15 cellular contexts compared by ENCODE assay signal in the genomic region with DNA sequence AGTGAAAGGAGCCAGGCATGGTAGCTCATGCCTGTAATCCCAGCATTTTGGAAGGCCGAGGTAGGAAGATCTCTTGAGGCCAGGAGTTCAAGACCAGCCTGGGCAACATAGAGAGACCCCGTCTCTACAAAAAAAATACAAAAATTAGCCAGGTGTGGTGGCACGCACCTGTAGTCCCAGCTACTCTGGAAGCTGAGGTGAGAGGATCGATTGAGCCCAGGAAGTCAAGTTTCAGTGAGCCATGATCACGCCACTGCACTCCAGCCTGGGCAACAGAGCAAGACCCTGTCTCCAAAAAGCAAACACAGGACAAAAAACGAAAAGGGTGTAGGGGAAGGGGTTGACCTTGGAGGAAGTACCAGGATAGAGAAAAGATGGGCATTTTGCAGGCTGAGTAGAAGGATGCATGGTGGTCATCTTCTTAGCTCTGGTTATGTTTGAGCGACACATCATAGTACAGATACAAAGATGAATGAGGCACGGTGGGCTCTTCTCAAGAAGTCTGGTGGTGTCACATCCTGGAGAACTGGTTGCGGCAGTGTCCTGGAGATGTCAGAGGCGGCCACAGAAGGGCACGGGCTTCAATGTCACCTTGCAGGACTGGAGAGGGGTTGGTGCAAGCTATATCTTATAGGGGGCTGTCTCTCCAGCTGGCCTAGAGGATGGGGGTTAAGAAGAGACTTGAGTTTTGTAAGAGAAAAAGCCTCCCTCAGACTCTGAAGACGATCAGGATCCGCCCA.
"Had no signal": no experiment of that assay in that cellular context is flagged by ENCODE, and none has a peak within 500 bp of the region (broad histone marks: within the 10 kb centered on the region; RNA-seq: fewer than 3 reads in every experiment).

No MANE protein-coding gene starts in this region.

- H3K9me3 Mint-ChIP-seq: stimulated activated naive CD8-positive, alpha-beta T cell treated with anti-CD3 and anti-CD28 coated beads, Interleukin-15, amount 100 ng/mL, for 72 hours had no signal

- H3K4me1 Mint-ChIP-seq: nephron had no signal

- H3K27me3 Mint-ChIP-seq: progenitor cell of endocrine pancreas; stimulated activated naive CD8-positive, alpha-beta T cell treated with anti-CD3 and anti-CD28 coated beads, Interleukin-15, amount 100 ng/mL, for 72 hours had no signal

- H3K4me2 ChIP-seq: smooth muscle cell had no signal

- ATAC-seq: activated CD4-positive, CD25-positive, alpha-beta regulatory T cell treated with anti-CD3 and anti-CD28 coated beads, Interleukin-2, amount 50 U/mL, for 24 hours; left lobe of liver had no signal

- DNase-seq: activated CD4-positive, alpha-beta T cell treated with anti-CD3 and anti-CD28 coated beads, Interleukin-2, amount 50 U/mL, for 4 hours; activated naive CD4-positive, alpha-beta T cell treated with Interleukin-2 at 50 U/mL for 16 hours; activated T-cell treated with anti-CD3 and anti-CD28 coated beads for 4 hours; brain microvascular endothelial cell; T-helper 9 cell; testis had no signal

- H3K4me3 ChIP-seq: mucosa of descending colon, right atrium auricular region, smooth muscle cell, testis had no signal

- H3K9me3 ChIP-seq: mucosa of descending colon, right atrium auricular region, testis had no signal

- FAIRE-seq: islet of Langerhans had no signal

- H3K4me3 Mint-ChIP-seq: nephron; stimulated activated naive CD8-positive, alpha-beta T cell treated with anti-CD3 and anti-CD28 coated beads, Interleukin-15, amount 100 ng/mL, for 72 hours had no signal

- H3K27ac Mint-ChIP-seq: nephron, progenitor cell of endocrine pancreas had no signal

- H3K4me1 ChIP-seq: testis had no signal

- H3K27me3 ChIP-seq: brain microvascular endothelial cell, right atrium auricular region, testis had no signal

- H3K27ac ChIP-seq: brain microvascular endothelial cell, right atrium auricular region, testis had no signal

- H3K36me3 ChIP-seq: brain microvascular endothelial cell, right atrium auricular region had no signal
